In the genomic region with DNA sequence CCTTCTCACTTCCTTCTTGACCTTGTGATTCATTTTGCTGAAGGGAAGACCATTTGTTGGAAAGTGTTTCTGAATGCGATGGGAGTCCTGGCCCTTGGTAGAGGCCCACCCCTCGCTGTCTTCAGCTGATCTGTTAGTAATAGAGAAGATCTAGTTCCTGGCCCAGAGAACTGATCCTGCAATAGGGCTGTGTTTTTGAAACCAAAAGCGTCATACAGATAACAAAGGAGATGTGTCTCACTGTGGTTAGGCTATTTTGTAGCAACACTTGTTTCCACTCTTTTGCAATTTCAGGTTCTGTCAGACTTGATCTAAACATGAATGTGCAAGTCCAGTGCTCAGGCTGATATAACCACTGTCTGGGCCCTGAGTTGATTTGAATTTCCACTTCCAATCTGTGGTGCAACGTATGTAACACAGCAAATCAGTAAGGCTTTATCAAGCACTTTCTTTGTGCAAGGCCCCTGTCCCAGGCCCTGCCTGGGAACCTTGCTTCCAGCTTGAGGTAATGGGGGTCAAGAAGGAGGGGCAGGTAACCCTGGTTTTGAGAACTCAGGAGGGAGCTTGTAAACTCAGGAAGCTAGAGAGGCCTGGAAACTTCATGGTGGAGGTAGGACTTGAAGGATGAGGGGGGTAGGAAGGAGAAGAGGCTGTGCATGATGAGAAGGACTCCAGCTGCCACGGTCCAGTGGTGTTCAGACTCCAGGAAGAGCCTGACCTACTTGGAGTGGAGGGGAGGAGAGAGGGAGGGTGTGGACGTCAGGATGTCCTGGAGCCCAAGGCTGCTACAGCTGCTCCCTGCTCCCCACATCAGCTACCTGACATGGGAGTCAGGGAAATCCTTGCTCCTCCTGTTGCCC, we compare ENCODE assay signal across 1 cellular context.
TF ChIP-seq lines count a peak whose summit lies in the region.

No MANE protein-coding gene starts in this region.

TF ChIP-seq in GM12878, 131 proteins besides CTCF, POLR2A, EP300 and RAD21 (continued from another document):
- TF ChIP-seq GABPA (IDR thresholded peaks at IDR 0.05; ENCODE audit: low read depth) (no peak), STAT1 (conservative IDR thresholded peaks at IDR 0.05) (no peak), NFIC (IDR thresholded peaks at IDR 0.05; ENCODE audit: low read depth, low read length) (peak; percentile 74), JUNB (IDR thresholded peaks at IDR 0.05) (0 out of 2 replicates have a peak, but pooled peaks have one; percentile 47), SUPT20H (IDR thresholded peaks at IDR 0.05; ENCODE audit: borderline replicate concordance, control insufficient read depth, low read depth, low read length) (no peak), RUNX3 (IDR thresholded peaks at IDR 0.05; ENCODE audit: low read length) (peak; percentile 94), DPF2 (IDR thresholded peaks at IDR 0.05) (0 out of 2 replicates have a peak, but pooled peaks have one; percentile 47), YY1 (IDR thresholded peaks at IDR 0.05; ENCODE audit: low read depth, low read length) (0 out of 2 replicates have a peak, but pooled peaks have one; percentile 3), MTA3 (IDR thresholded peaks at IDR 0.05; ENCODE audit: borderline replicate concordance, low read length) (peak; percentile 72; the same call in 1 of the 2 replicates), ZBED1 (IDR thresholded peaks at IDR 0.05; ENCODE audit: borderline replicate concordance) (peak; percentile 64; the same call in 1 of the 2 replicates), TCF12 (IDR thresholded peaks at IDR 0.05; ENCODE audit: low read depth, low read length) (no peak), ZNF24 (IDR thresholded peaks at IDR 0.05) (peak; percentile 26; the same call in 1 of the 2 replicates), TCF3 (IDR thresholded peaks at IDR 0.05; ENCODE audit: borderline replicate concordance, insufficient read depth, low read depth, low read length) (no peak), SREBF1 (IDR thresholded peaks at IDR 0.05; ENCODE audit: low read length) (no peak), YBX1 (IDR thresholded peaks at IDR 0.05) (no peak), BACH1 (IDR thresholded peaks at IDR 0.05; ENCODE audit: borderline replicate concordance) (peak; percentile 41; the same call in 1 of the 2 replicates), PML (IDR thresholded peaks at IDR 0.05; ENCODE audit: low read length) (peak; percentile 66; the same call in 1 of the 2 replicates), BRCA1 (IDR thresholded peaks at IDR 0.05; ENCODE audit: low read depth, low read length) (no peak), HDAC6 (IDR thresholded peaks at IDR 0.05; ENCODE audit: unreplicated experiment) (no peak), NBN (IDR thresholded peaks at IDR 0.05) (peak; percentile 90; the same call in 1 of the 2 replicates), FOXK2 (IDR thresholded peaks at IDR 0.05) (no peak), HCFC1 (IDR thresholded peaks at IDR 0.05; ENCODE audit: low read length) (no peak)
- TF ChIP-seq, protein P1, sequence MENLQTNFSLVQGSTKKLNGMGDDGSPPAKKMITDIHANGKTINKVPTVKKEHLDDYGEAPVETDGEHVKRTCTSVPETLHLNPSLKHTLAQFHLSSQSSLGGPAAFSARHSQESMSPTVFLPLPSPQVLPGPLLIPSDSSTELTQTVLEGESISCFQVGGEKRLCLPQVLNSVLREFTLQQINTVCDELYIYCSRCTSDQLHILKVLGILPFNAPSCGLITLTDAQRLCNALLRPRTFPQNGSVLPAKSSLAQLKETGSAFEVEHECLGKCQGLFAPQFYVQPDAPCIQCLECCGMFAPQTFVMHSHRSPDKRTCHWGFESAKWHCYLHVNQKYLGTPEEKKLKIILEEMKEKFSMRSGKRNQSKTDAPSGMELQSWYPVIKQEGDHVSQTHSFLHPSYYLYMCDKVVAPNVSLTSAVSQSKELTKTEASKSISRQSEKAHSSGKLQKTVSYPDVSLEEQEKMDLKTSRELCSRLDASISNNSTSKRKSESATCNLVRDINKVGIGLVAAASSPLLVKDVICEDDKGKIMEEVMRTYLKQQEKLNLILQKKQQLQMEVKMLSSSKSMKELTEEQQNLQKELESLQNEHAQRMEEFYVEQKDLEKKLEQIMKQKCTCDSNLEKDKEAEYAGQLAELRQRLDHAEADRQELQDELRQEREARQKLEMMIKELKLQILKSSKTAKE (IDR thresholded peaks at IDR 0.05; ENCODE audit: low read depth, poor library complexity, severe bottlenecking): peak; percentile 95
- TF ChIP-seq, protein P2, sequence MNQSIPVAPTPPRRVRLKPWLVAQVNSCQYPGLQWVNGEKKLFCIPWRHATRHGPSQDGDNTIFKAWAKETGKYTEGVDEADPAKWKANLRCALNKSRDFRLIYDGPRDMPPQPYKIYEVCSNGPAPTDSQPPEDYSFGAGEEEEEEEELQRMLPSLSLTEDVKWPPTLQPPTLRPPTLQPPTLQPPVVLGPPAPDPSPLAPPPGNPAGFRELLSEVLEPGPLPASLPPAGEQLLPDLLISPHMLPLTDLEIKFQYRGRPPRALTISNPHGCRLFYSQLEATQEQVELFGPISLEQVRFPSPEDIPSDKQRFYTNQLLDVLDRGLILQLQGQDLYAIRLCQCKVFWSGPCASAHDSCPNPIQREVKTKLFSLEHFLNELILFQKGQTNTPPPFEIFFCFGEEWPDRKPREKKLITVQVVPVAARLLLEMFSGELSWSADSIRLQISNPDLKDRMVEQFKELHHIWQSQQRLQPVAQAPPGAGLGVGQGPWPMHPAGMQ (IDR thresholded peaks at IDR 0.05; ENCODE audit: borderline replicate concordance): no peak
- TF ChIP-seq, protein P3, sequence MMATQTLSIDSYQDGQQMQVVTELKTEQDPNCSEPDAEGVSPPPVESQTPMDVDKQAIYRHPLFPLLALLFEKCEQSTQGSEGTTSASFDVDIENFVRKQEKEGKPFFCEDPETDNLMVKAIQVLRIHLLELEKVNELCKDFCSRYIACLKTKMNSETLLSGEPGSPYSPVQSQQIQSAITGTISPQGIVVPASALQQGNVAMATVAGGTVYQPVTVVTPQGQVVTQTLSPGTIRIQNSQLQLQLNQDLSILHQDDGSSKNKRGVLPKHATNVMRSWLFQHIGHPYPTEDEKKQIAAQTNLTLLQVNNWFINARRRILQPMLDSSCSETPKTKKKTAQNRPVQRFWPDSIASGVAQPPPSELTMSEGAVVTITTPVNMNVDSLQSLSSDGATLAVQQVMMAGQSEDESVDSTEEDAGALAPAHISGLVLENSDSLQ (IDR thresholded peaks at IDR 0.05): peak; percentile 53; the same call in 1 of the 2 replicates
- TF ChIP-seq, protein P4, sequence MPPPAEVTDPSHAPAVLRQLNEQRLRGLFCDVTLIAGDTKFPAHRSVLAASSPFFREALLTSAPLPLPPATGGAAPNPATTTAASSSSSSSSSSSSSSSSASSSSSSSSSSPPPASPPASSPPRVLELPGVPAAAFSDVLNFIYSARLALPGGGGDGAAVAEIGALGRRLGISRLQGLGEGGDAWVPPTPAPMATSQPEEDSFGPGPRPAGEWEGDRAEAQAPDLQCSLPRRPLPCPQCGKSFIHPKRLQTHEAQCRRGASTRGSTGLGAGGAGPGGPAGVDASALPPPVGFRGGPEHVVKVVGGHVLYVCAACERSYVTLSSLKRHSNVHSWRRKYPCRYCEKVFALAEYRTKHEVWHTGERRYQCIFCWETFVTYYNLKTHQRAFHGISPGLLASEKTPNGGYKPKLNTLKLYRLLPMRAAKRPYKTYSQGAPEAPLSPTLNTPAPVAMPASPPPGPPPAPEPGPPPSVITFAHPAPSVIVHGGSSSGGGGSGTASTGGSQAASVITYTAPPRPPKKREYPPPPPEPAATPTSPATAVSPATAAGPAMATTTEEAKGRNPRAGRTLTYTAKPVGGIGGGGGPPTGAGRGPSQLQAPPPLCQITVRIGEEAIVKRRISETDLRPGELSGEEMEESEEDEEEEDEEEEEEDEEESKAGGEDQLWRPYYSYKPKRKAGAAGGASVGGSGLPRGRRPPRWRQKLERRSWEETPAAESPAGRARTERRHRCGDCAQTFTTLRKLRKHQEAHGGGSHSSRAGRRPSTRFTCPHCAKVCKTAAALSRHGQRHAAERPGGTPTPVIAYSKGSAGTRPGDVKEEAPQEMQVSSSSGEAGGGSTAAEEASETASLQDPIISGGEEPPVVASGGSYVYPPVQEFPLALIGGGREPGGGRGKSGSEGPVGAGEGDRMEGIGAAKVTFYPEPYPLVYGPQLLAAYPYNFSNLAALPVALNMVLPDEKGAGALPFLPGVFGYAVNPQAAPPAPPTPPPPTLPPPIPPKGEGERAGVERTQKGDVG (CRISPR knock-in tag; IDR thresholded peaks at IDR 0.05): no peak
- TF ChIP-seq, protein P5, sequence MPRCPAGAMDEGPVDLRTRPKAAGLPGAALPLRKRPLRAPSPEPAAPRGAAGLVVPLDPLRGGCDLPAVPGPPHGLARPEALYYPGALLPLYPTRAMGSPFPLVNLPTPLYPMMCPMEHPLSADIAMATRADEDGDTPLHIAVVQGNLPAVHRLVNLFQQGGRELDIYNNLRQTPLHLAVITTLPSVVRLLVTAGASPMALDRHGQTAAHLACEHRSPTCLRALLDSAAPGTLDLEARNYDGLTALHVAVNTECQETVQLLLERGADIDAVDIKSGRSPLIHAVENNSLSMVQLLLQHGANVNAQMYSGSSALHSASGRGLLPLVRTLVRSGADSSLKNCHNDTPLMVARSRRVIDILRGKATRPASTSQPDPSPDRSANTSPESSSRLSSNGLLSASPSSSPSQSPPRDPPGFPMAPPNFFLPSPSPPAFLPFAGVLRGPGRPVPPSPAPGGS (IDR thresholded peaks at IDR 0.05; ENCODE audit: borderline replicate concordance, insufficient read depth, low read depth, low read length, poor library complexity, severe bottlenecking): no peak
- TF ChIP-seq, protein P6, sequence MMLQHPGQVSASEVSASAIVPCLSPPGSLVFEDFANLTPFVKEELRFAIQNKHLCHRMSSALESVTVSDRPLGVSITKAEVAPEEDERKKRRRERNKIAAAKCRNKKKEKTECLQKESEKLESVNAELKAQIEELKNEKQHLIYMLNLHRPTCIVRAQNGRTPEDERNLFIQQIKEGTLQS (IDR thresholded peaks at IDR 0.05; ENCODE audit: borderline replicate concordance, extremely low read depth, low read depth, low read length): no peak
- TF ChIP-seq, protein P7, sequence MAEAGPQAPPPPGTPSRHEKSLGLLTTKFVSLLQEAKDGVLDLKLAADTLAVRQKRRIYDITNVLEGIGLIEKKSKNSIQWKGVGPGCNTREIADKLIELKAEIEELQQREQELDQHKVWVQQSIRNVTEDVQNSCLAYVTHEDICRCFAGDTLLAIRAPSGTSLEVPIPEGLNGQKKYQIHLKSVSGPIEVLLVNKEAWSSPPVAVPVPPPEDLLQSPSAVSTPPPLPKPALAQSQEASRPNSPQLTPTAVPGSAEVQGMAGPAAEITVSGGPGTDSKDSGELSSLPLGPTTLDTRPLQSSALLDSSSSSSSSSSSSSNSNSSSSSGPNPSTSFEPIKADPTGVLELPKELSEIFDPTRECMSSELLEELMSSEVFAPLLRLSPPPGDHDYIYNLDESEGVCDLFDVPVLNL (IDR thresholded peaks at IDR 0.05; ENCODE audit: low read depth, low read length): no peak
